Comparison of ENCODE assay signal across 8 cellular contexts in the genomic region with DNA sequence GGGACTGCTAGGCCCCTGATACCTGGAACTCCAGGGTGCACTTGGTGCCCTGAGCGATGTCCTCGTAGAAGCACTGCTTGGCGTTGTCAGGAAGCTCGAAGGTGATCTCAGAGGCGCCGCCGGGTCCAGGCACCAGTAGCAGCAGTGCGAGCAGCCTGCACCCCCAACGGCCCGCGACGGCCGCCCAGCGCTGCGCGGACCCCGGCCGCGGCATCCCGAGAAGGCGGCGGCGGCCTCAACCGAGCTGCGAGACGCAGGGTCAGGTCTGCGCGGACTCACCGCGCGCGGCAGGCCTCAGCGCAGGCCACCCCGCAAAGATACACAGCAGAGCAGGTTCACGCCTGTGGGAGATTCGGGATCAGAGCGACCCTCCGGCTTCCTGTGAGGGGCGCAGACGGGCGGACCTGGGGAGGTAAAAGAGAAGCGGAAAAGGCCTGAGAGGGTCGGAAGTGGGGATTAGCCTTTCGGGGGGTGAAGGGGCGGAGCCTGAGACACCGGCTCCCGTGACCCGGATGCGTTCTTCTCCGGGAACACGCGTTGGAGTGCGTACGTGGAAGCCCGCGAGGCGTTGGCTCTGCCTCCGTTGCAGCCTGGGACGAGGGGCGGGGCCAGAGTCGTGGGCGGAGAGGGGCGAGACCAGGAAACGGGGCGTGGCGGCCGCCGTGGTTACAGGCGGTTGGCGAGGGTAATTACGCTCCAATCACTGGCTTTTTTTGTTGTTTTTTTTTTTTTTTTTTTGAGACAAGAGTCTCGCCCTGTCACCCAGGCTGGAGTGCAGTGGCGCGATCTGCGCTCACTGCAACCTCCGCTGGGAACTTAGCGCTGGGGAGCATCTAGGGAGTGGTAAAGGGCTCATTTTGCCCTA. TPM values are rescaled to one million over a fixed set of nuclear protein-coding genes. Genes with fewer than 3 reads are reported as not detected.
A peak's percentile ranks its signal among the peaks of the same experiment; 100 is the strongest.
DNase-seq lines count a peak whose midpoint lies in the region; ATAC-seq and TF ChIP-seq lines count a peak whose summit lies in the region.

TMED7 (minus strand) TSS at position 458 of the 865 bp plus-strand sequence; CDS start at position 214, 244 bp downstream.

- TF ChIP-seq CTCF in SU-DHL-6 (IDR thresholded peaks at IDR 0.05; ENCODE audit: insufficient read depth, low read length, poor library complexity, severe bottlenecking) (no peak), ovary (IDR thresholded peaks at IDR 0.05) (peak in 2 of 3 donors; percentile 9 to 12), thyroid gland (IDR thresholded peaks at IDR 0.05) (no peak)

- H3K27ac ChIP-seq in SU-DHL-6 (ENCODE audit: low read depth, low read length) (peak within 1 kb of the TSS; percentile 67), ovary (peak within 1 kb of the TSS; percentile 82 to 83), thyroid gland (peak within 1 kb of the TSS; percentile 84 to 96 (median 88))

- TF ChIP-seq POLR2A in GM10847 (IDR thresholded peaks at IDR 0.05; ENCODE audit: extremely low read depth, insufficient read length) = peak; percentile 66
- peak; percentile 40 for TF ChIP-seq POLR2A in ovary (IDR thresholded peaks at IDR 0.05)
- TF ChIP-seq POLR2A in thyroid gland (IDR thresholded peaks at IDR 0.05) = peak in 1 of 2 donors; percentile 83

- H3K4me1 ChIP-seq in ovary (ENCODE audit: insufficient read depth) = peaks cover 7% of the 10 kb centered on the region
- H3K4me1 ChIP-seq in thyroid gland = peaks cover 26 to 27% of the 10 kb centered on the region in 2 donors

- H3K4me3 ChIP-seq in SU-DHL-6 (ENCODE audit: insufficient read depth, low read length, poor library complexity, severe bottlenecking) (peak within 1 kb of the TSS; percentile 94), ovary (peak within 1 kb of the TSS; percentile 94), thyroid gland (replicated peaks in 1 of 3) (peak within 1 kb of the TSS; percentile 90 to 94 (median 92))

- peak within 1 kb of the TSS; percentile 98 for H3K4me2 ChIP-seq in SU-DHL-6 (ENCODE audit: low read depth, low read length, poor library complexity, severe bottlenecking)

- H3K27me3 ChIP-seq in SU-DHL-6 (ENCODE audit: low read length) (no peaks in the 10 kb centered on the region), ovary (no peaks in the 10 kb centered on the region), thyroid gland (no peaks in the 10 kb centered on the region)

- H4K20me1 ChIP-seq in SU-DHL-6 (ENCODE audit: low read depth, low read length) = peaks cover 13% of the 10 kb centered on the region; the same call in 1 of the 2 replicates

- H3K9me2 ChIP-seq in SU-DHL-6 (replicated peaks; ENCODE audit: insufficient read depth, low read length) = no peaks in the 10 kb centered on the region

- 0% methylated on average over 76 to 77 of the region's 77 CpGs for WGBS in ovary, 3 donors
- WGBS in thyroid gland, 2 donors = 0 to 1% methylated on average over 47 to 73 of the region's 77 CpGs

- peak within 1 kb of the TSS; percentile 86 for H3K9ac ChIP-seq in SU-DHL-6 (ENCODE audit: low read length)

- H3K9me3 ChIP-seq in SU-DHL-6 (ENCODE audit: insufficient read depth, low read length) = no peaks in the 10 kb centered on the region
- no peaks in the 10 kb centered on the region for H3K9me3 ChIP-seq in ovary
- no peaks in the 10 kb centered on the region for H3K9me3 ChIP-seq in thyroid gland

- DNase-seq in NCI-H128 (lab: John Stamatoyannopoulos, UW; ENCODE audit: unreplicated experiment) = peak; percentile 88
- DNase-seq in activated naive CD8-positive, alpha-beta T cell treated with anti-CD3 and anti-CD28 coated beads, Interleukin-2, amount 50 U/mL, for 16 hours (ENCODE audit: low read depth, low spot score) = peak; percentile 100
- DNase-seq in Right ventricle myocardium inferior (ENCODE audit: missing footprints) = peak; percentile 100
- peak; percentile 99 to 100 (median 100) for DNase-seq in ovary
- peak; percentile 100 for DNase-seq in thyroid gland

- ATAC-seq in HG02678 (IDR thresholded peaks at IDR 0.05; ENCODE audit: unreplicated experiment) (peak; percentile 91), Right ventricle myocardium inferior (peak; percentile 99)

- TF ChIP-seq EP300 in ovary (IDR thresholded peaks at IDR 0.05) = peak; percentile 74

- no peaks in the 10 kb centered on the region; the same call in 1 of the 2 replicates for H3F3A ChIP-seq in SU-DHL-6 (ENCODE audit: insufficient read depth)

- H3K79me2 ChIP-seq in SU-DHL-6 (ENCODE audit: insufficient read depth, low read length) = peaks cover 55% of the 10 kb centered on the region

- intact Hi-C loops in Right ventricle myocardium inferior (cut with DNase I) = loop anchor here (1.0 to 2.0 kb wide), 2 partner anchors 81 to 215 kb away; partner anchors contain the start of genes AP3S1, ATG12 and FEM1C
- intact Hi-C loops in ovary (cut with DNase I) = loop anchor here in 1 of 4 donors (10.0 kb wide), 1 partner anchor 459 kb away; the partner anchor contains the start of gene COMMD10
- intact Hi-C loops in thyroid gland (cut with DNase I) = no loop called here

- H2AFZ ChIP-seq in SU-DHL-6 (ENCODE audit: low read depth, low read length, severe bottlenecking) = peak within 1 kb of the TSS; percentile 99

- H3K36me3 ChIP-seq in SU-DHL-6 (ENCODE audit: low read length) (peaks cover 7% of the 10 kb centered on the region; the same call in 1 of the 2 replicates), ovary (no peaks in the 10 kb centered on the region), thyroid gland (no peaks in the 10 kb centered on the region)

RNA-seq across cellular contexts. Expression of gene TMED7, which starts in this region (rescaled TPM):
- total RNA-seq in Right ventricle myocardium inferior = 66.6 TPM
- total RNA-seq in ovary = 10 to 100 TPM; 59.3 to 84.2 (median 69.9) TPM
- 10 to 100 TPM; 28.0 to 46.6 TPM for polyA plus RNA-seq in ovary
- 100 to 1,000 TPM; 137 to 198 (median 168) TPM for total RNA-seq in thyroid gland

Comparison
In these comparisons a context has a peak if more than half of its experiments do, and no peak if none do; other contexts are left out.
1. Peak in every context shown above with its lines: DNase-seq, ATAC-seq, H3K4me3 ChIP-seq and H3K27ac ChIP-seq.
2. CTCF ChIP-seq: peak in ovary (2 of 3); none in SU-DHL-6 (single experiment) and thyroid gland (0 of 6).